ENCODE assay signal across 2 cellular contexts in genomic region chr21:43068065-43068464, GRCh38.
TF ChIP-seq lines count a peak whose summit lies in the region.
"Not testable (repeated sequence)": the region's sequence is repeated elsewhere in the genome, so short reads cannot be mapped to it uniquely, and the experiment has no call there.

No MANE protein-coding gene starts in this region.

TF ChIP-seq in HepG2, 621 proteins besides CTCF, POLR2A, EP300 and RAD21 (continues in another document):
- TF ChIP-seq NR2F1 (CRISPR knock-in tag; IDR thresholded peaks at IDR 0.05), result peak in 1 of 2 experiments; percentile 61; a peak in 1 of 4 replicates
- TF ChIP-seq PRDM15 (CRISPR knock-in tag; IDR thresholded peaks at IDR 0.05), result peak; percentile 45; the same call in 1 of the 2 replicates
- TF ChIP-seq FOXA3 (CRISPR knock-in tag; IDR thresholded peaks at IDR 0.05), result peak; percentile 31; the same call in 1 of the 2 replicates
- peak; percentile 86 for TF ChIP-seq HNF4A (CRISPR knock-in tag; IDR thresholded peaks at IDR 0.05)
- peak; percentile 60 for TF ChIP-seq GATAD2A (CRISPR knock-in tag; IDR thresholded peaks at IDR 0.05)
- TF ChIP-seq MED1 (CRISPR knock-in tag; IDR thresholded peaks at IDR 0.05), result peak; percentile 22; the same call in 1 of the 2 replicates
- not testable (repeated sequence) for TF ChIP-seq FOXP1 (IDR thresholded peaks at IDR 0.05); SOX13 (IDR thresholded peaks at IDR 0.05); HNF1A (CRISPR knock-in tag; IDR thresholded peaks at IDR 0.05; ENCODE audit: borderline replicate concordance)
- TF ChIP-seq FOXP1 (CRISPR knock-in tag; IDR thresholded peaks at IDR 0.05), result peak; percentile 24; the same call in 1 of the 2 replicates
- TF ChIP-seq ZBTB26 (CRISPR knock-in tag; IDR thresholded peaks at IDR 0.05; ENCODE audit: borderline replicate concordance), result 0 out of 2 replicates have a peak, but pooled peaks have one; percentile 30
- TF ChIP-seq NCOA2 (CRISPR knock-in tag; IDR thresholded peaks at IDR 0.05), result 0 out of 2 replicates have a peak, but pooled peaks have one; percentile 28
- TF ChIP-seq SOX13 (CRISPR knock-in tag; conservative IDR thresholded peaks at IDR 0.05 in 1 of 2, IDR thresholded peaks at IDR 0.05 in 1 of 2), result peak in 1 of 2 experiments; percentile 55; a peak in 2 of 4 replicates
- peak; percentile 57 for TF ChIP-seq SAP130 (CRISPR knock-in tag; IDR thresholded peaks at IDR 0.05; ENCODE audit: low read depth)
- peak; percentile 31; the same call in 1 of the 2 replicates for TF ChIP-seq HNF1A (IDR thresholded peaks at IDR 0.05; ENCODE audit: low read depth)
- TF ChIP-seq RARA (CRISPR knock-in tag; IDR thresholded peaks at IDR 0.05), result peak; percentile 82
- TF ChIP-seq FOSL2 (CRISPR knock-in tag; IDR thresholded peaks at IDR 0.05), result 0 out of 2 replicates have a peak, but pooled peaks have one; percentile 21
- TF ChIP-seq RXRB (CRISPR knock-in tag; IDR thresholded peaks at IDR 0.05; ENCODE audit: borderline replicate concordance), result peak; percentile 51; the same call in 1 of the 2 replicates

TF ChIP-seq in liver, 16 proteins besides CTCF, POLR2A, EP300 and RAD21:
- TF ChIP-seq HNF4A (conservative IDR thresholded peaks at IDR 0.05) (peak; percentile 53 to 69), SP1 (IDR thresholded peaks at IDR 0.05) (peak; percentile 28), RXRA (IDR thresholded peaks at IDR 0.05) (peak; percentile 42 to 56), HNF4G (IDR thresholded peaks at IDR 0.05) (peak; percentile 63), NR2F2 (IDR thresholded peaks at IDR 0.05) (peak; percentile 12)
